8 cellular contexts compared by ENCODE assay signal in genomic region chr20:3068986-3069900, GRCh38. TPM values are rescaled to one million over a fixed set of nuclear protein-coding genes. Genes with fewer than 3 reads are reported as not detected.
DNase-seq lines count a peak whose midpoint lies in the region; ATAC-seq and TF ChIP-seq lines count a peak whose summit lies in the region.

No MANE protein-coding gene starts in this region.

- peak overlapping the region in 3 of 5 donors; percentile 30 to 55 (median 31) for H3K27ac ChIP-seq in adrenal gland
- no peak overlapping the region for H3K27ac ChIP-seq in mesendoderm (ENCODE audit: low read depth, low read length)

- no peak overlapping the region for H2BK120ac ChIP-seq in mesendoderm (ENCODE audit: low read depth, low read length)

- H3K56ac ChIP-seq in mesendoderm (ENCODE audit: low read length): no peak overlapping the region

- no peak overlapping the region for H3K4ac ChIP-seq in mesendoderm (ENCODE audit: low read depth, low read length)

- H3K36me3 ChIP-seq in adrenal gland (replicated peaks in 1 of 2): no peaks in the 10 kb centered on the region
- H3K36me3 ChIP-seq in mesendoderm (ENCODE audit: control insufficient read depth, insufficient read depth, low read length): no peaks in the 10 kb centered on the region

- DNase-seq in left ventricle myocardium superior (no peak), cardiac septum (ENCODE audit: low spot score) (no peak), NCI-H345 treated with DMSO at 0.1 percent for 48 hours (lab: John Stamatoyannopoulos, UW; ENCODE audit: unreplicated experiment) (peak; percentile 88), adrenal gland (peak in 6 of 7 donors; percentile 69 to 90 (median 84)), stromal cell of bone marrow (ENCODE audit: low read depth) (peak; percentile 13), mesendoderm (no peak), CD1c-positive myeloid dendritic cell (ENCODE audit: extremely low spot score) (no peak), MCF 10A (ENCODE audit: unreplicated experiment) (no peak)

- POLR2A ChIA-PET in MCF 10A (lab: Yijun Ruan, JAX): interaction anchor here (0.9 kb wide), 1 partner anchor 41 kb away, joined by 3 read pairs; no protein-coding TSS in a partner anchor

- H3K4me3 ChIP-seq in adrenal gland (no peak overlapping the region), mesendoderm (ENCODE audit: low read length) (no peak overlapping the region)

- H3K79me1 ChIP-seq in mesendoderm (ENCODE audit: low read length): no peaks in the 10 kb centered on the region

- no peak overlapping the region for H3K27ac Mint-ChIP-seq in MCF 10A (ENCODE audit: low read depth, unreplicated experiment)

- 65 to 70% (median 67%) methylated on average over 5 to 8 of the region's 8 CpGs for WGBS in adrenal gland, 4 donors
- no CpG with 5 or more reads among the region's 8 CpGs for WGBS in mesendoderm (ENCODE audit: extremely low coverage, insufficient coverage, low lambda C conversion rate)

- no peak overlapping the region for H2AK5ac ChIP-seq in mesendoderm (ENCODE audit: low read length)

- no peak overlapping the region for H4K5ac ChIP-seq in mesendoderm (ENCODE audit: low read length)

- no peak overlapping the region for H3K4me2 ChIP-seq in mesendoderm (ENCODE audit: low read length)

- H3K27me3 Mint-ChIP-seq in MCF 10A (ENCODE audit: insufficient read depth, unreplicated experiment): no peaks in the 10 kb centered on the region

- H4K8ac ChIP-seq in mesendoderm (ENCODE audit: low read depth, low read length): no peak overlapping the region

- peak; percentile 38 for ATAC-seq in left ventricle myocardium superior

- no peaks in the 10 kb centered on the region for H3K36me3 Mint-ChIP-seq in MCF 10A (ENCODE audit: insufficient read depth, unreplicated experiment)

- no peak overlapping the region for H3K18ac ChIP-seq in mesendoderm (ENCODE audit: low read length)

- peak in 1 of 2 donors; percentile 26 for TF ChIP-seq POLR2A in adrenal gland (IDR thresholded peaks at IDR 0.05)

- H3K9me3 ChIP-seq in adrenal gland (replicated peaks in 1 of 3): no peaks in the 10 kb centered on the region

- H3K27me3 ChIP-seq in adrenal gland: no peaks in the 10 kb centered on the region
- peaks cover 2% of the 10 kb centered on the region for H3K27me3 ChIP-seq in mesendoderm (ENCODE audit: insufficient read depth, low read length, poor library complexity)

- TF ChIP-seq CTCF in adrenal gland (IDR thresholded peaks at IDR 0.05) (no peak), MCF 10A (IDR thresholded peaks at IDR 0.05; ENCODE audit: unreplicated experiment) (no peak)

- peaks cover 11% of the 10 kb centered on the region for H3K4me1 Mint-ChIP-seq in MCF 10A (ENCODE audit: insufficient read depth, unreplicated experiment)

- H3K4me1 ChIP-seq in adrenal gland (replicated peaks in 1 of 2): peaks cover 11% of the 10 kb centered on the region in 2 donors
- H3K4me1 ChIP-seq in mesendoderm (ENCODE audit: control insufficient read depth, low read depth, low read length): no peaks in the 10 kb centered on the region

- H3K79me2 ChIP-seq in mesendoderm (ENCODE audit: control insufficient read depth, insufficient read depth, low read length): no peaks in the 10 kb centered on the region

- H3K9me3 Mint-ChIP-seq in MCF 10A (ENCODE audit: unreplicated experiment): no peaks in the 10 kb centered on the region

- no peak overlapping the region for H3K9ac ChIP-seq in mesendoderm (ENCODE audit: low read length)

- BruUV-seq in MCF 10A (replicated peaks; lab: Mats Ljungman, UMichigan): no TSS peak

- no peak overlapping the region for H2BK5ac ChIP-seq in mesendoderm (ENCODE audit: low read length)

- intact Hi-C loops in left ventricle myocardium superior (cut with micrococcal nuclease): no loop called here
- intact Hi-C loops in cardiac septum (cut with DNase I): no loop called here
- intact Hi-C loops in adrenal gland (cut with DNase I): no loop called here
- intact Hi-C loops in MCF 10A (cut with micrococcal nuclease): no loop called here

- no peak overlapping the region for H3K23ac ChIP-seq in mesendoderm (ENCODE audit: low read length)

- H2BK15ac ChIP-seq in mesendoderm (replicated peaks; ENCODE audit: low read depth): no peak overlapping the region

- H3K4me3 Mint-ChIP-seq in MCF 10A (ENCODE audit: unreplicated experiment): no peak overlapping the region

- CTCF ChIA-PET in MCF 10A (lab: Yijun Ruan, JAX): interaction anchor here (0.8 to 2.2 kb wide), 5 partner anchors 13 to 47 kb away, joined by 3 to 13 read pairs (median 5); no protein-coding TSS in a partner anchor

RNA-seq across cellular contexts. Expression of gene OXT, which starts 2.2 kb away (rescaled TPM):
- total RNA-seq in left ventricle myocardium superior (not detected), cardiac septum (not detected), adrenal gland (1 to 10 TPM in 3 of 8 donors, under 1 TPM in 2, not detected in 3; 0.47 to 1.8 (median 1.1) TPM), MCF 10A (2022) (not detected in 2 replicates)
- 10 to 100 TPM in 1 of 3 donors, 1 to 10 TPM in 1, not detected in 1; 1.5 to 20.5 TPM for polyA plus RNA-seq in adrenal gland
- polyA plus RNA-seq in mesendoderm (2013, experiment 1 of 2): 0.14 TPM
- polyA plus RNA-seq in mesendoderm (2013, experiment 2 of 2): 0.25 TPM

RNA-seq across cellular contexts. Expression of gene AVP, which starts 15.3 kb away (rescaled TPM):
- total RNA-seq in left ventricle myocardium superior: not detected
- total RNA-seq in cardiac septum: not detected
- under 1 TPM in 3 of 8 donors, not detected in 5; 0.53 to 0.75 (median 0.74) TPM for total RNA-seq in adrenal gland
- under 1 TPM in 1 of 3 donors, not detected in 2; 0.27 TPM for polyA plus RNA-seq in adrenal gland
- 0.07 TPM for polyA plus RNA-seq in mesendoderm (2013, experiment 1 of 2)
- polyA plus RNA-seq in mesendoderm (2013, experiment 2 of 2): 0.13 TPM
- not detected in 2 replicates for total RNA-seq in MCF 10A (2022)

RNA-seq across cellular contexts. Expression of gene MRPS26, which starts 23.4 kb away (rescaled TPM):
- total RNA-seq in left ventricle myocardium superior (57.5 TPM), cardiac septum (43.0 TPM), adrenal gland (100 to 1,000 TPM in 2 of 8 donors, 10 to 100 TPM in 6; 67.2 to 144 (median 77.8) TPM), MCF 10A (2022) (62.6 and 68.4 TPM in 2 replicates)
- polyA plus RNA-seq in adrenal gland: 100 to 1,000 TPM in 2 of 3 donors, 10 to 100 TPM in 1; 27.9 to 145 (median 135) TPM
- 66.1 TPM for polyA plus RNA-seq in mesendoderm (2013, experiment 1 of 2)
- polyA plus RNA-seq in mesendoderm (2013, experiment 2 of 2): 66.6 TPM

RNA-seq across cellular contexts. Expression of gene GNRH2, which starts 25.8 kb away (rescaled TPM):
- total RNA-seq in left ventricle myocardium superior (not detected), cardiac septum (not detected), adrenal gland (under 1 TPM in 2 of 8 donors, not detected in 6; 0.34 to 0.65 TPM), MCF 10A (2022) (0.88 and 1.0 TPM in 2 replicates)
- 1 to 10 TPM in 2 of 3 donors, not detected in 1; 3.1 to 4.2 TPM for polyA plus RNA-seq in adrenal gland
- polyA plus RNA-seq in mesendoderm (2013, experiment 1 of 2): 0.20 TPM
- polyA plus RNA-seq in mesendoderm (2013, experiment 2 of 2): not detected

Comparison
In these comparisons a context has a peak if more than half of its experiments do, and no peak if none do; other contexts are left out.
1. DNase-seq: peak in NCI-H345 treated with DMSO at 0.1 percent for 48 hours (single experiment), adrenal gland (6 of 7) and stromal cell of bone marrow (single experiment); none in left ventricle myocardium superior (single experiment), cardiac septum (single experiment), mesendoderm (single experiment), CD1c-positive myeloid dendritic cell (single experiment) and MCF 10A (single experiment).